ENCODE assay signal across 8 cellular contexts in the genomic region with DNA sequence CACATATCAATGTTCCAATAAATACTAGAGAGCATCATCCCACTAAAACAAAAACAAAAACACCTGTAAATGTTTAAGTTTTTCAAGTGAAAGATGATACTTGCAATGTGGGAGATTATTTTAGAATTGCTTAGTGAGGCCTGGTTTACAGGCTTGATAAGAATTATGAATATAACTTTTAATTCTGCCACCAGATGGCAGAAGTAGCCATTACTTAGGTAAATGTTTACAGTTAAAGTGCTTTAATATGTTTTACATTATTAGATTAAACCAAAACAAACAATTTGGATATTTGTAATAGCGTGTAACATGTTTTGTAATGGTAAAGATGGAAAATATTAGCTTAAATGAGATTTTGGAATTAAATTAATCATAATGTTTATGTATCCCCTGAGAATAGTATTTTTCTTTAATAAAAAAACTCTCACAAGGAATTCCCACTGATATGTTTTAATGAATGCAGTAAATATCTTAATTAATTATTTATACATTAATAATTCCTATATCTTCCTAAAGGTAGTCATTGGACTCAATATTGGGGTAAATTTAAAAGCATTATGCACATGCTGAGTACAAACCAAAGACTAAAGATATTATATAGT.
DNase-seq lines count a peak whose midpoint lies in the region; ATAC-seq and TF ChIP-seq lines count a peak whose summit lies in the region.

No MANE protein-coding gene starts in this region.

- no peak overlapping the region for H3K27ac ChIP-seq in esophagus squamous epithelium
- H3K27ac ChIP-seq in smooth muscle cell (ENCODE audit: low read depth), result no peak overlapping the region
- H3K27ac ChIP-seq in spleen, result no peak overlapping the region
- no peak overlapping the region for H3K27ac ChIP-seq in testis

- H3K36me3 ChIP-seq in esophagus squamous epithelium, result no peaks in the 10 kb centered on the region
- no peaks in the 10 kb centered on the region for H3K36me3 ChIP-seq in smooth muscle cell (ENCODE audit: low read depth)
- H3K36me3 ChIP-seq in spleen, result no peaks in the 10 kb centered on the region
- H3K36me3 ChIP-seq in testis (ENCODE audit: low read depth, missing control alignments), result no peaks in the 10 kb centered on the region

- intact Hi-C loops in esophagus squamous epithelium (cut with DNase I), result no loop called here
- intact Hi-C loops in spleen (cut with DNase I; ENCODE audit: low total_unique reads), result no loop called here
- intact Hi-C loops in testis (cut with DNase I; ENCODE audit: low total_unique reads), result no loop called here

- H3K4me2 ChIP-seq in smooth muscle cell, result no peak overlapping the region

- 5 to 13% methylated on average over 1 of the region's 1 CpG for WGBS in esophagus squamous epithelium, 2 donors
- 84% methylated on average over 1 of the region's 1 CpG for WGBS in smooth muscle cell (ENCODE audit: low lambda C conversion rate)
- 30 to 47% (median 38%) methylated on average over 1 of the region's 1 CpG for WGBS in spleen, 5 donors
- WGBS in testis, 2 donors, result 36 to 48% methylated on average over 1 of the region's 1 CpG

- TF ChIP-seq CTCF in esophagus squamous epithelium (IDR thresholded peaks at IDR 0.05) (peak in 4 of 6 experiments; percentile 14 to 54 (median 26)), smooth muscle cell (IDR thresholded peaks at IDR 0.05; ENCODE audit: borderline replicate concordance, insufficient read depth, poor library complexity, severe bottlenecking) (peak; percentile 55), spleen (IDR thresholded peaks at IDR 0.05 in 8 of 11, conservative IDR thresholded peaks at IDR 0.05 in 3 of 11) (no peak), testis (IDR thresholded peaks at IDR 0.05) (peak in 1 of 3 experiments; percentile 43)

- H3K9ac ChIP-seq in smooth muscle cell (ENCODE audit: low read depth), result no peak overlapping the region

- TF ChIP-seq POLR2A in esophagus squamous epithelium (IDR thresholded peaks at IDR 0.05), result no peak
- no peak for TF ChIP-seq POLR2A in spleen (IDR thresholded peaks at IDR 0.05)
- TF ChIP-seq POLR2A in testis (IDR thresholded peaks at IDR 0.05), result no peak

- ATAC-seq in GM21619 (IDR thresholded peaks at IDR 0.05; ENCODE audit: unreplicated experiment), result no peak

- no peaks in the 10 kb centered on the region for H3K9me3 ChIP-seq in esophagus squamous epithelium
- H3K9me3 ChIP-seq in smooth muscle cell (replicated peaks; ENCODE audit: low read depth), result no peaks in the 10 kb centered on the region
- no peaks in the 10 kb centered on the region for H3K9me3 ChIP-seq in spleen
- no peaks in the 10 kb centered on the region for H3K9me3 ChIP-seq in testis

- DNase-seq in NCI-H2196 (lab: John Stamatoyannopoulos, UW; ENCODE audit: unreplicated experiment), result peak; percentile 72
- no peak for DNase-seq in NCI-H2196 treated with DMSO at 0.1 percent for 48 hours (lab: John Stamatoyannopoulos, UW; ENCODE audit: unreplicated experiment)
- peak; percentile 18 for DNase-seq in NCI-H345 (lab: John Stamatoyannopoulos, UW)
- no peak for DNase-seq in esophagus squamous epithelium (lab: John Stamatoyannopoulos, UW)
- no peak for DNase-seq in smooth muscle cell (lab: John Stamatoyannopoulos, UW; ENCODE audit: unreplicated experiment)
- DNase-seq in spleen, result no peak
- DNase-seq in testis, result no peak

- H3K27me3 ChIP-seq in esophagus squamous epithelium, result no peaks in the 10 kb centered on the region
- H3K27me3 ChIP-seq in smooth muscle cell (ENCODE audit: low read depth), result no peaks in the 10 kb centered on the region
- no peaks in the 10 kb centered on the region for H3K27me3 ChIP-seq in spleen (replicated peaks in 1 of 7)
- no peaks in the 10 kb centered on the region for H3K27me3 ChIP-seq in testis

- H3K4me1 ChIP-seq in esophagus squamous epithelium, result no peaks in the 10 kb centered on the region
- no peaks in the 10 kb centered on the region for H3K4me1 ChIP-seq in smooth muscle cell (ENCODE audit: low read depth)
- H3K4me1 ChIP-seq in spleen, result no peaks in the 10 kb centered on the region
- no peaks in the 10 kb centered on the region for H3K4me1 ChIP-seq in testis

- no peak overlapping the region for H2AFZ ChIP-seq in smooth muscle cell (ENCODE audit: low read depth)

- H3K79me2 ChIP-seq in smooth muscle cell (ENCODE audit: low read depth), result no peaks in the 10 kb centered on the region

- no peaks in the 10 kb centered on the region for H3F3A ChIP-seq in smooth muscle cell (ENCODE audit: low read depth)

- H3K4me3 ChIP-seq in esophagus squamous epithelium, result no peak overlapping the region
- no peak overlapping the region for H3K4me3 ChIP-seq in smooth muscle cell
- no peak overlapping the region for H3K4me3 ChIP-seq in spleen
- H3K4me3 ChIP-seq in testis, result no peak overlapping the region

- no peaks in the 10 kb centered on the region for H4K20me1 ChIP-seq in smooth muscle cell (ENCODE audit: low read depth)

Comparison
In these comparisons a context has a peak if more than half of its experiments do, and no peak if none do; other contexts are left out.
1. DNase-seq: peak in NCI-H2196 (single experiment) and NCI-H345 (single experiment); none in NCI-H2196 treated with DMSO at 0.1 percent for 48 hours (single experiment), esophagus squamous epithelium (single experiment), smooth muscle cell (single experiment), spleen (single experiment) and testis (single experiment).
2. CTCF ChIP-seq: peak in esophagus squamous epithelium (4 of 6) and smooth muscle cell (single experiment); none in spleen (0 of 11).